Comparison of ENCODE assay signal across 9 cellular contexts in the genomic region with DNA sequence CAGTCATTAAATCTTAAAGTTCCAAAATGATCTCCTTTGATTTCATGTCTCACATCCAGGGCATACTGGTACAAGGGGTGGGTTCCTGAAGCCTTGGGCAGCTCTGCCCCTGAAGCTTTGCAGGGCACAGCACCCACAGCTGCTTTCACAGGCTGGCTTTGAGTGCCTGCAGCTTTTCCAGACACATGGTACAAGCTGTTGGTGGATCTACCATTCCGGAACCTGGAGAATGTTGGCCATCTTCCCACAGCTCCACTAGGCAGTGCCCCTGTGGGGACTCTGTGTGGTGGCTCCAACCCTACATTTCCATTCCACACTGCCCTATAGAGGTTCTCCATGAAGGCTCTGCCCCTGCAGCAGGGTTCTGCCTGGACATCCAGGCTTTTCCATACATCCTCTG.
"Had no signal": no experiment of that assay in that cellular context is flagged by ENCODE, and none has a peak within 500 bp of the region (broad histone marks: within the 10 kb centered on the region; RNA-seq: fewer than 3 reads in every experiment).

No MANE protein-coding gene starts in this region.

- H3K4me1 Mint-ChIP-seq: GM23338, H9 had no signal

- DNase-seq: GM23248, GOT3, H7, H9, HCEC 1CT, HFFc6 had no signal

- H3K36me3 ChIP-seq: HAP-1 had no signal

- H2AFZ ChIP-seq: GM23248, GM23338 had no signal

- H3K4me3 ChIP-seq: GM23248, GM23338, HAP-1 had no signal

- ATAC-seq: GM23338, HCT116 had no signal

- H3K27ac Mint-ChIP-seq: GM23338, H9, HFFc6 had no signal

- H3K4me1 ChIP-seq: HAP-1 had no signal

- H3K9me3 ChIP-seq: HAP-1 had no signal

- H3K4me2 ChIP-seq: GM23338 had no signal

- H3K27ac ChIP-seq: GM23248 had no signal

- H3K4me3 Mint-ChIP-seq: GM23338, H9, HFFc6 had no signal

- H3K9ac ChIP-seq: GM23248 had no signal
